9 cellular contexts compared by ENCODE assay signal in genomic region chr9:113563856-113564514, GRCh38.
A peak's percentile ranks its signal among the peaks of the same experiment; 100 is the strongest.
DNase-seq lines count a peak whose midpoint lies in the region; ATAC-seq lines count a peak whose summit lies in the region.
"Had no signal": no experiment of that assay in that cellular context is flagged by ENCODE, and none has a peak within 500 bp of the region (broad histone marks: within the 10 kb centered on the region; RNA-seq: fewer than 3 reads in every experiment).

No MANE protein-coding gene starts in this region.

- no peaks in the 10 kb centered on the region for H3K9me3 ChIP-seq in CD4-positive, CD25-positive, alpha-beta regulatory T cell (ENCODE audit: control insufficient read depth in 2 of 2, low read length in 2 of 2)
- H3K9me3 ChIP-seq in SJSA1 (replicated peaks) (no peaks in the 10 kb centered on the region), iPS-15b (ENCODE audit: control insufficient read depth, insufficient read depth, low read length) (no peaks in the 10 kb centered on the region)
- H3K9me3 ChIP-seq in naive thymus-derived CD4-positive, alpha-beta T cell (ENCODE audit: control insufficient read depth in 2 of 3, low read length in 3 of 3): no peaks in the 10 kb centered on the region

- H3K9ac ChIP-seq in iPS-15b (ENCODE audit: low read depth, low read length): peak overlapping the region; percentile 60
- H3K9ac ChIP-seq: parathyroid adenoma had no signal

- H3K27me3 ChIP-seq in CD4-positive, CD25-positive, alpha-beta regulatory T cell (ENCODE audit: control insufficient read depth, insufficient read depth, low read length): no peaks in the 10 kb centered on the region
- H3K27me3 ChIP-seq in SJSA1 (replicated peaks) (no peaks in the 10 kb centered on the region), iPS-15b (ENCODE audit: control insufficient read depth, insufficient read depth, low read length) (peaks cover 3% of the 10 kb centered on the region)
- no peaks in the 10 kb centered on the region for H3K27me3 ChIP-seq in naive thymus-derived CD4-positive, alpha-beta T cell (ENCODE audit: control insufficient read depth in 2 of 2, insufficient read depth in 2 of 2, low read length in 2 of 2)

- CTCF ChIA-PET in naive thymus-derived CD4-positive, alpha-beta T cell (lab: Charles Lee): interaction anchor here (1.0 kb wide), 1 partner anchor 15 kb away, joined by 3 read pairs; no protein-coding TSS in a partner anchor

- DNase-seq in CD4-positive, CD25-positive, alpha-beta regulatory T cell: no peak
- DNase-seq in SJSA1 (ENCODE audit: low read depth in 1 of 2, low spot score in 2 of 2) (no peak), posterior vena cava (ENCODE audit: low spot score) (peak; percentile 26)
- no peak for DNase-seq in naive thymus-derived CD4-positive, alpha-beta T cell

- H3K27ac ChIP-seq in CD4-positive, CD25-positive, alpha-beta regulatory T cell (ENCODE audit: insufficient read depth, low read length, poor library complexity, severe bottlenecking): no peak overlapping the region
- peak overlapping the region; percentile 65; the same call in 1 of the 2 replicates for H3K27ac ChIP-seq in SJSA1
- no peak overlapping the region for H3K27ac ChIP-seq in naive thymus-derived CD4-positive, alpha-beta T cell (ENCODE audit: low read depth, low read length)

- intact Hi-C loops in posterior vena cava (cut with DNase I): loop anchor here in 1 of 2 donors (10.0 kb wide), 1 partner anchor 1381 kb away; no protein-coding TSS in a partner anchor
- intact Hi-C loops in naive thymus-derived CD4-positive, alpha-beta T cell (cut with micrococcal nuclease): no loop called here

- peak overlapping the region; percentile 49 to 75 (median 56) for H3K27ac Mint-ChIP-seq in CD4-positive, CD25-positive, alpha-beta regulatory T cell
- H3K27ac Mint-ChIP-seq in naive thymus-derived CD4-positive, alpha-beta T cell: peak overlapping the region in 1 of 9 donors; percentile 16

- no peak overlapping the region for H3K4me3 Mint-ChIP-seq in CD4-positive, CD25-positive, alpha-beta regulatory T cell
- H3K4me3 Mint-ChIP-seq in naive thymus-derived CD4-positive, alpha-beta T cell: no peak overlapping the region

- POLR2A ChIA-PET in naive thymus-derived CD4-positive, alpha-beta T cell (lab: Charles Lee): no interaction called here

- H3K4me1 ChIP-seq in CD4-positive, CD25-positive, alpha-beta regulatory T cell (ENCODE audit: control insufficient read depth, insufficient read depth, low read length, poor library complexity, severe bottlenecking): peaks cover 8% of the 10 kb centered on the region
- H3K4me1 ChIP-seq in SJSA1 (replicated peaks) (peaks cover 68% of the 10 kb centered on the region), iPS-15b (ENCODE audit: control insufficient read depth, insufficient read depth, low read length) (peaks cover 4% of the 10 kb centered on the region)
- peaks cover 6 to 9% of the 10 kb centered on the region in 2 donors for H3K4me1 ChIP-seq in naive thymus-derived CD4-positive, alpha-beta T cell (ENCODE audit: control insufficient read depth in 2 of 2, insufficient read depth in 2 of 2, low read length in 2 of 2)

- H3K36me3 ChIP-seq in CD4-positive, CD25-positive, alpha-beta regulatory T cell (ENCODE audit: control insufficient read depth, insufficient read depth, low read length): no peaks in the 10 kb centered on the region
- H3K36me3 ChIP-seq in SJSA1 (peaks cover 11% of the 10 kb centered on the region), iPS-15b (ENCODE audit: control insufficient read depth, insufficient read depth, low read length) (no peaks in the 10 kb centered on the region)
- H3K36me3 ChIP-seq in naive thymus-derived CD4-positive, alpha-beta T cell (ENCODE audit: control insufficient read depth in 2 of 3, insufficient read depth in 3 of 3, low read length in 3 of 3): no peaks in the 10 kb centered on the region

- H3K27me3 Mint-ChIP-seq in CD4-positive, CD25-positive, alpha-beta regulatory T cell: no peaks in the 10 kb centered on the region
- no peaks in the 10 kb centered on the region for H3K27me3 Mint-ChIP-seq in naive thymus-derived CD4-positive, alpha-beta T cell

- H3K36me3 Mint-ChIP-seq in CD4-positive, CD25-positive, alpha-beta regulatory T cell: no peaks in the 10 kb centered on the region
- no peaks in the 10 kb centered on the region for H3K36me3 Mint-ChIP-seq in naive thymus-derived CD4-positive, alpha-beta T cell

- H3K9me3 Mint-ChIP-seq in CD4-positive, CD25-positive, alpha-beta regulatory T cell: no peaks in the 10 kb centered on the region
- peaks cover 0 to 2% (median 0%) of the 10 kb centered on the region in 11 donors for H3K9me3 Mint-ChIP-seq in naive thymus-derived CD4-positive, alpha-beta T cell

- ATAC-seq in CD4-positive, CD25-positive, alpha-beta regulatory T cell (ENCODE audit: low read depth in 2 of 2): no peak
- ATAC-seq in HG02840 (IDR thresholded peaks at IDR 0.05; ENCODE audit: low FRiP score, unreplicated experiment) (no peak), HG03439 (IDR thresholded peaks at IDR 0.05; ENCODE audit: unreplicated experiment) (no peak), HG03196 (IDR thresholded peaks at IDR 0.05; ENCODE audit: unreplicated experiment) (no peak)
- ATAC-seq in naive thymus-derived CD4-positive, alpha-beta T cell: no peak

- peaks cover 0 to 21% (median 9%) of the 10 kb centered on the region in 4 donors for H3K4me1 Mint-ChIP-seq in CD4-positive, CD25-positive, alpha-beta regulatory T cell
- peaks cover 0 to 27% (median 21%) of the 10 kb centered on the region in 7 donors for H3K4me1 Mint-ChIP-seq in naive thymus-derived CD4-positive, alpha-beta T cell

- no peak overlapping the region for H3K4me3 ChIP-seq in CD4-positive, CD25-positive, alpha-beta regulatory T cell (ENCODE audit: low read depth, low read length)
- H3K4me3 ChIP-seq in SJSA1 (no peak overlapping the region), iPS-15b (ENCODE audit: low read depth, low read length) (peak overlapping the region; percentile 54)
- no peak overlapping the region for H3K4me3 ChIP-seq in naive thymus-derived CD4-positive, alpha-beta T cell (ENCODE audit: low read length)
